ENCODE assay signal across 36 cellular contexts in the genomic region with DNA sequence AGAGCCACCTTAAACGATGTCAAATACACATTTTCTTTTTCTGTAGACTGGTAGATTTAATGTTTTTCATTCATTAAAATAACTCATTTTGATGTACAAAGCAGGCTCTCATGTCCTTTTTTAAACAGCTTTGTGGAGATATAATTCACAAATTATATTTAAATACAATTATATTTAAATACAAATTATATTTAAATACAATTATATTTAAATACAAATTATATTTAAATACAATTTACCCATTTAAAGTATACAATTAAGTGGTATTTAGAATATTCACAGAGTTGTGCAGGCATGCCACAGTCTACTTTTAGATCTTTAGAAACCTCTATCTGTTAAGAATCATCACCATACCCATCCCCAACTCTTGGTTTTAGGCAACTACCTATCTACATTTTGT. TPM values are rescaled to one million over a fixed set of nuclear protein-coding genes. Genes with fewer than 3 reads are reported as not detected.
"Had no signal": no experiment of that assay in that cellular context is flagged by ENCODE, and none has a peak within 500 bp of the region (broad histone marks: within the 10 kb centered on the region; RNA-seq: fewer than 3 reads in every experiment).

No MANE protein-coding gene starts in this region.

- H3K27me3 ChIP-seq: adrenal gland, body of pancreas, brain microvascular endothelial cell, breast epithelium had no signal

- ATAC-seq: activated CD4-positive, CD25-positive, alpha-beta regulatory T cell treated with anti-CD3 and anti-CD28 coated beads, Interleukin-2, amount 50 U/mL, for 24 hours; activated CD8-positive, alpha-beta T cell treated with anti-CD3 and anti-CD28 coated beads for 36 hours; activated naive CD4-positive, alpha-beta T cell treated with anti-CD3 and anti-CD28 coated beads, Interleukin-2, amount 50 U/mL, for 72 hours; activated T-cell treated with anti-CD3 and anti-CD28 coated beads, Interleukin-2, amount 50 U/mL, for 4 hours; activated T-cell treated with anti-CD3 and anti-CD28 coated beads, Interleukin-2, amount 50 U/mL, for 72 hours; activated T-helper 17 cell treated with anti-CD3 and anti-CD28 coated beads, Interleukin-2, amount 50 U/mL, for 72 hours; body of pancreas had no signal

- H3K4me3 ChIP-seq: adrenal gland, body of pancreas, breast epithelium had no signal

- FAIRE-seq: astrocyte, TTC549 had no signal

- DNase-seq: activated CD4-positive, alpha-beta memory T cell treated with anti-CD3 and anti-CD28 coated beads for 36 hours; activated CD4-positive, alpha-beta T cell treated with anti-CD3 and anti-CD28 coated beads for 4 hours; activated CD4-positive, alpha-beta T cell treated with anti-CD3 and anti-CD28 coated beads, Interleukin-2, amount 10 ng/mL, durations not matched to agents 24 days and 14 days; activated CD4-positive, alpha-beta T cell treated with anti-CD3 and anti-CD28 coated beads, Interleukin-2, amount 50 U/mL, for 1 hour; activated CD4-positive, alpha-beta T cell treated with anti-CD3 and anti-CD28 coated beads, Interleukin-2, amount 50 U/mL, for 4 hours; activated CD4-positive, CD25-positive, alpha-beta regulatory T cell; activated CD8-positive, alpha-beta memory T cell treated with anti-CD3 and anti-CD28 coated beads, Interleukin-2, amount 50 U/mL, for 4 hours; activated CD8-positive, alpha-beta T cell treated with anti-CD3 and anti-CD28 coated beads for 36 hours; activated effector memory CD4-positive, alpha-beta T cell treated with anti-CD3 and anti-CD28 coated beads, Interleukin-2, amount 50 U/mL, for 16 hours; activated gamma-delta T cell treated with Interleukin-2 at 50 U/mL for 16 hours; activated naive CD4-positive, alpha-beta T cell; activated naive CD4-positive, alpha-beta T cell treated with anti-CD3 and anti-CD28 coated beads for 36 hours; activated naive CD4-positive, alpha-beta T cell treated with anti-CD3 and anti-CD28 coated beads, Interleukin-2, amount 50 U/mL, for 16 hours; activated naive CD8-positive, alpha-beta T cell treated with anti-CD3 and anti-CD28 coated beads for 36 hours; activated T-cell treated with anti-CD3 and anti-CD28 coated beads for 4 hours; activated T-cell treated with anti-CD3 and anti-CD28 coated beads, Interleukin-2, amount 50 U/mL, for 1 hour; activated T-cell treated with anti-CD3 and anti-CD28 coated beads, Interleukin-2, amount 50 U/mL, for 4 hours; activated T-cell treated with anti-CD3 and anti-CD28 coated beads, Interleukin-2, amount 50 U/mL, for 72 hours; adrenal gland; amniotic stem cell; aorta; body of pancreas; brain microvascular endothelial cell; central memory CD4-positive, alpha-beta T cell; T-helper 1 cell; T-helper 2 cell; T-helper 9 cell had no signal

- H3K4me1 ChIP-seq: adrenal gland, body of pancreas, breast epithelium had no signal

- H3K36me3 ChIP-seq: adrenal gland, brain microvascular endothelial cell, breast epithelium had no signal

- H3K27ac ChIP-seq: adrenal gland, body of pancreas, brain microvascular endothelial cell, breast epithelium, VCaP had no signal

- H3K9me3 ChIP-seq: adrenal gland, body of pancreas, breast epithelium had no signal

RNA-seq across cellular contexts. Expression of a gene that starts 36.4 kb away (rescaled TPM):
- total RNA-seq: activated CD4-positive, alpha-beta memory T cell treated with anti-CD3 and anti-CD28 coated beads for 36 hours; activated CD4-positive, alpha-beta T cell treated with anti-CD3 and anti-CD28 coated beads, Interleukin-2, amount 10 ng/mL, durations not matched to agents 24 days and 14 days; activated CD8-positive, alpha-beta memory T cell treated with anti-CD3 and anti-CD28 coated beads for 36 hours; activated naive CD4-positive, alpha-beta T cell treated with anti-CD3 and anti-CD28 coated beads for 36 hours; activated naive CD4-positive, alpha-beta T cell treated with anti-CD3 and anti-CD28 coated beads, Interleukin-2, amount 50 U/mL, for 72 hours; activated T-cell treated with anti-CD3 and anti-CD28 coated beads, Interleukin-2, amount 50 U/mL, for 4 hours; activated T-helper 1 cell treated with anti-CD3 and anti-CD28 coated beads, Interleukin-12 subunit alpha, Interleukin-12 subunit beta, Interleukin-2, Interleukin-4 antibody, amounts not matched to agents 30 ng/mL and 10 ng/mL and 1 ng/mL, durations not matched to agents 14 hours and 24 hours and 36 hours; activated T-helper 17 cell treated with anti-CD3 and anti-CD28 coated beads, Interleukin-2, amount 50 U/mL, for 72 hours had no signal
